1 cellular context compared by ENCODE assay signal in the genomic region with DNA sequence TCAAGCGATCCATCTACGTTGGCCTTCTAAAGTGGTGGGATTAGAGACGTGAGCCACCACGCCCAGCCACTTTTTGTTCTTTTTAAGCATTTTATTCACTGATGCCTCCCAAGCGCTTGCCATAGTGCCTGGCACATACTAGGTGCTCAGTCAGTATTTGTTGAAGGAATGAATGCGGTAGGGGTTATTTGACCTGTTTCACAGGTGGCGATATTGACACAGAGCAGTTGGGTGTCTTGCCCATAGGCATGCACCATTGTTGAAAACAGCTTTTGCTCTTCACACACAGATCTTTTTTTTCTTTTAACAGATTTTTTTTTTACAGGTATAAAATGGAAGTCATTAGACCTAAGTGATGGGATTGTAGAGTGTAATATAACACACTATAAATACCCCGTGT.
TF ChIP-seq lines count a peak whose summit lies in the region.

No MANE protein-coding gene starts in this region.

TF ChIP-seq in GM23338, 12 proteins besides CTCF, POLR2A, EP300 and RAD21 (continued from another document):
- TF ChIP-seq, protein P1, sequence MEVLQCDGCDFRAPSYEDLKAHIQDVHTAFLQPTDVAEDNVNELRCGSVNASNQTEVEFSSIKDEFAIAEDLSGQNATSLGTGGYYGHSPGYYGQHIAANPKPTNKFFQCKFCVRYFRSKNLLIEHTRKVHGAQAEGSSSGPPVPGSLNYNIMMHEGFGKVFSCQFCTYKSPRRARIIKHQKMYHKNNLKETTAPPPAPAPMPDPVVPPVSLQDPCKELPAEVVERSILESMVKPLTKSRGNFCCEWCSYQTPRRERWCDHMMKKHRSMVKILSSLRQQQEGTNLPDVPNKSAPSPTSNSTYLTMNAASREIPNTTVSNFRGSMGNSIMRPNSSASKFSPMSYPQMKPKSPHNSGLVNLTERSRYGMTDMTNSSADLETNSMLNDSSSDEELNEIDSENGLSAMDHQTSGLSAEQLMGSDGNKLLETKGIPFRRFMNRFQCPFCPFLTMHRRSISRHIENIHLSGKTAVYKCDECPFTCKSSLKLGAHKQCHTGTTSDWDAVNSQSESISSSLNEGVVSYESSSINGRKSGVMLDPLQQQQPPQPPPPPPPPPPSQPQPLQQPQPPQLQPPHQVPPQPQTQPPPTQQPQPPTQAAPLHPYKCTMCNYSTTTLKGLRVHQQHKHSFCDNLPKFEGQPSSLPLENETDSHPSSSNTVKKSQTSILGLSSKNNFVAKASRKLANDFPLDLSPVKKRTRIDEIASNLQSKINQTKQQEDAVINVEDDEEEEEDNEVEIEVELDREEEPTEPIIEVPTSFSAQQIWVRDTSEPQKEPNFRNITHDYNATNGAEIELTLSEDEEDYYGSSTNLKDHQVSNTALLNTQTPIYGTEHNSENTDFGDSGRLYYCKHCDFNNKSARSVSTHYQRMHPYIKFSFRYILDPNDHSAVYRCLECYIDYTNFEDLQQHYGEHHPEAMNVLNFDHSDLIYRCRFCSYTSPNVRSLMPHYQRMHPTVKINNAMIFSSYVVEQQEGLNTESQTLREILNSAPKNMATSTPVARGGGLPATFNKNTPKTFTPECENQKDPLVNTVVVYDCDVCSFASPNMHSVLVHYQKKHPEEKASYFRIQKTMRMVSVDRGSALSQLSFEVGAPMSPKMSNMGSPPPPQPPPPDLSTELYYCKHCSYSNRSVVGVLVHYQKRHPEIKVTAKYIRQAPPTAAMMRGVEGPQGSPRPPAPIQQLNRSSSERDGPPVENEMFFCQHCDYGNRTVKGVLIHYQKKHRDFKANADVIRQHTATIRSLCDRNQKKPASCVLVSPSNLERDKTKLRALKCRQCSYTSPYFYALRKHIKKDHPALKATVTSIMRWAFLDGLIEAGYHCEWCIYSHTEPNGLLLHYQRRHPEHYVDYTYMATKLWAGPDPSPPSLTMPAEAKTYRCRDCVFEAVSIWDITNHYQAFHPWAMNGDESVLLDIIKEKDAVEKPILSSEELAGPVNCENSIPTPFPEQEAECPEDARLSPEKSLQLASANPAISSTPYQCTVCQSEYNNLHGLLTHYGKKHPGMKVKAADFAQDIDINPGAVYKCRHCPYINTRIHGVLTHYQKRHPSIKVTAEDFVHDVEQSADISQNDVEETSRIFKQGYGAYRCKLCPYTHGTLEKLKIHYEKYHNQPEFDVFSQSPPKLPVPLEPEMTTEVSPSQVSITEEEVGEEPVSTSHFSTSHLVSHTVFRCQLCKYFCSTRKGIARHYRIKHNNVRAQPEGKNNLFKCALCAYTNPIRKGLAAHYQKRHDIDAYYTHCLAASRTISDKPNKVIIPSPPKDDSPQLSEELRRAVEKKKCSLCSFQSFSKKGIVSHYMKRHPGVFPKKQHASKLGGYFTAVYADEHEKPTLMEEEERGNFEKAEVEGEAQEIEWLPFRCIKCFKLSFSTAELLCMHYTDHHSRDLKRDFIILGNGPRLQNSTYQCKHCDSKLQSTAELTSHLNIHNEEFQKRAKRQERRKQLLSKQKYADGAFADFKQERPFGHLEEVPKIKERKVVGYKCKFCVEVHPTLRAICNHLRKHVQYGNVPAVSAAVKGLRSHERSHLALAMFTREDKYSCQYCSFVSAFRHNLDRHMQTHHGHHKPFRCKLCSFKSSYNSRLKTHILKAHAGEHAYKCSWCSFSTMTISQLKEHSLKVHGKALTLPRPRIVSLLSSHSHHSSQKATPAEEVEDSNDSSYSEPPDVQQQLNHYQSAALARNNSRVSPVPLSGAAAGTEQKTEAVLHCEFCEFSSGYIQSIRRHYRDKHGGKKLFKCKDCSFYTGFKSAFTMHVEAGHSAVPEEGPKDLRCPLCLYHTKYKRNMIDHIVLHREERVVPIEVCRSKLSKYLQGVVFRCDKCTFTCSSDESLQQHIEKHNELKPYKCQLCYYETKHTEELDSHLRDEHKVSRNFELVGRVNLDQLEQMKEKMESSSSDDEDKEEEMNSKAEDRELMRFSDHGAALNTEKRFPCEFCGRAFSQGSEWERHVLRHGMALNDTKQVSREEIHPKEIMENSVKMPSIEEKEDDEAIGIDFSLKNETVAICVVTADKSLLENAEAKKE (CRISPR knock-in tag; IDR thresholded peaks at IDR 0.05), result no peak
- TF ChIP-seq EZH2 (IDR thresholded peaks at IDR 0.05; ENCODE audit: low read depth, unreplicated experiment), result no peak
- TF ChIP-seq ZNF331 (CRISPR knock-in tag; IDR thresholded peaks at IDR 0.05; ENCODE audit: low read depth), result no peak
- no peak for TF ChIP-seq CREB1 (CRISPR knock-in tag; IDR thresholded peaks at IDR 0.05; ENCODE audit: low read depth)
- TF ChIP-seq NANOG (IDR thresholded peaks at IDR 0.05; ENCODE audit: borderline replicate concordance), result no peak
- TF ChIP-seq, protein P2, sequence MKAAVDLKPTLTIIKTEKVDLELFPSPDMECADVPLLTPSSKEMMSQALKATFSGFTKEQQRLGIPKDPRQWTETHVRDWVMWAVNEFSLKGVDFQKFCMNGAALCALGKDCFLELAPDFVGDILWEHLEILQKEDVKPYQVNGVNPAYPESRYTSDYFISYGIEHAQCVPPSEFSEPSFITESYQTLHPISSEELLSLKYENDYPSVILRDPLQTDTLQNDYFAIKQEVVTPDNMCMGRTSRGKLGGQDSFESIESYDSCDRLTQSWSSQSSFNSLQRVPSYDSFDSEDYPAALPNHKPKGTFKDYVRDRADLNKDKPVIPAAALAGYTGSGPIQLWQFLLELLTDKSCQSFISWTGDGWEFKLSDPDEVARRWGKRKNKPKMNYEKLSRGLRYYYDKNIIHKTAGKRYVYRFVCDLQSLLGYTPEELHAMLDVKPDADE (IDR thresholded peaks at IDR 0.05), result no peak
- TF ChIP-seq, protein P3, sequence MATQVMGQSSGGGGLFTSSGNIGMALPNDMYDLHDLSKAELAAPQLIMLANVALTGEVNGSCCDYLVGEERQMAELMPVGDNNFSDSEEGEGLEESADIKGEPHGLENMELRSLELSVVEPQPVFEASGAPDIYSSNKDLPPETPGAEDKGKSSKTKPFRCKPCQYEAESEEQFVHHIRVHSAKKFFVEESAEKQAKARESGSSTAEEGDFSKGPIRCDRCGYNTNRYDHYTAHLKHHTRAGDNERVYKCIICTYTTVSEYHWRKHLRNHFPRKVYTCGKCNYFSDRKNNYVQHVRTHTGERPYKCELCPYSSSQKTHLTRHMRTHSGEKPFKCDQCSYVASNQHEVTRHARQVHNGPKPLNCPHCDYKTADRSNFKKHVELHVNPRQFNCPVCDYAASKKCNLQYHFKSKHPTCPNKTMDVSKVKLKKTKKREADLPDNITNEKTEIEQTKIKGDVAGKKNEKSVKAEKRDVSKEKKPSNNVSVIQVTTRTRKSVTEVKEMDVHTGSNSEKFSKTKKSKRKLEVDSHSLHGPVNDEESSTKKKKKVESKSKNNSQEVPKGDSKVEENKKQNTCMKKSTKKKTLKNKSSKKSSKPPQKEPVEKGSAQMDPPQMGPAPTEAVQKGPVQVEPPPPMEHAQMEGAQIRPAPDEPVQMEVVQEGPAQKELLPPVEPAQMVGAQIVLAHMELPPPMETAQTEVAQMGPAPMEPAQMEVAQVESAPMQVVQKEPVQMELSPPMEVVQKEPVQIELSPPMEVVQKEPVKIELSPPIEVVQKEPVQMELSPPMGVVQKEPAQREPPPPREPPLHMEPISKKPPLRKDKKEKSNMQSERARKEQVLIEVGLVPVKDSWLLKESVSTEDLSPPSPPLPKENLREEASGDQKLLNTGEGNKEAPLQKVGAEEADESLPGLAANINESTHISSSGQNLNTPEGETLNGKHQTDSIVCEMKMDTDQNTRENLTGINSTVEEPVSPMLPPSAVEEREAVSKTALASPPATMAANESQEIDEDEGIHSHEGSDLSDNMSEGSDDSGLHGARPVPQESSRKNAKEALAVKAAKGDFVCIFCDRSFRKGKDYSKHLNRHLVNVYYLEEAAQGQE (IDR thresholded peaks at IDR 0.05; ENCODE audit: unreplicated experiment), result no peak
- TF ChIP-seq EZH2phosphoT487 (IDR thresholded peaks at IDR 0.05; ENCODE audit: unreplicated experiment), result no peak
- TF ChIP-seq STAT1 (IDR thresholded peaks at IDR 0.05; ENCODE audit: unreplicated experiment), result no peak
